Comparison of ENCODE assay signal across 9 cellular contexts in the genomic region with DNA sequence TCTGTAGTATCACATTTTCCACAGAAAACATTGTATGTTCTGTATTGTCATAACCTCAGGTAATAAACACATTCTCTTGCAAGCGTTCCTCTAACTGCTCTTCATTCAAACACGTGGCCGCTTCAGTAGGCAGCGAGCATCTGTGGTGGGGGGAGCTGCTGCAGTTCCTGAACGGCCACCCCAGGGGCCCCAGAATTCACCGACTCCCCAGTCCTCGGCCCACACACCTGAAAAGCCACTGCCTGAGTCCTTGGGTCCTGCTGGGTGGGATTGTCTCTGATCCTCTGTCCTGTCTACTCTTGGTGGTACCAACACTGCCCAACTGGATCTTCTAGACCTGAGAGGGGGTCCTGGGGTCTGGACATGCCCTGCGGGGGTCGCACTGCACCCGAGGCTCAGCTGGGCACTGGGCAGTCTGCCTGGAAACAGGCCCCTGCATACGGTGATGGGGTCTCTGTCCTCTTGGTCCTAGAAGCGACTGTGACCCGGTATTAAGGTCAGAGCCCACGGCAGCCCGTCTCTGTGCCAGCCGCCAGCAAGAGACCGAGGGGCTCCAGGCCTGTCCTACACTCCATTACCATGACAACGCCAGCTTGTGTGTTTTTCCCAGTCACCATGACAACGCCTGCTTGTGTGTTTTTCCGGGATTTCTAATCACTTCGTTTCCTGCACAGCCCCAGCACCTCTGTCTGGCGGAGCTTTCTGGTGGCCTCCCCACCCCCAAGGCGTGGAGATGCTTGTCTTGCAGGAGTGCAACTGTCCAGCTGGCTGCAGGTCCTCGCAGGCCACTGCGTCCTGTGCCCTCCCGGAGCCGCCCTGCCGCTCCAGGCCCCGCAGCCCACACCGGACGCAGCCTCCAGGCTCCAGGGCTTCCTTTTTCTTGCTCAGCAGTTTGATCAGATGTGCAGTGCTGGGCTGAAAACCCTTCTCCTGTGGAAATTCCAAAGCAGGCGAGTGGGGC. TPM values are rescaled to one million over a fixed set of nuclear protein-coding genes. Genes with fewer than 3 reads are reported as not detected.
DNase-seq lines count a peak whose midpoint lies in the region; ATAC-seq and TF ChIP-seq lines count a peak whose summit lies in the region.
"Had no signal": no experiment of that assay in that cellular context is flagged by ENCODE, and none has a peak within 500 bp of the region (broad histone marks: within the 10 kb centered on the region; RNA-seq: fewer than 3 reads in every experiment).

No MANE protein-coding gene starts in this region.

- H3K4me1 Mint-ChIP-seq in chondrocyte (ENCODE audit: low read depth) = peaks cover 30% of the 10 kb centered on the region

- H3K27ac Mint-ChIP-seq in chondrocyte (ENCODE audit: unreplicated experiment) = peak overlapping the region; percentile 88

- H3K27ac ChIP-seq in SK-N-MC (peak overlapping the region; percentile 2; the same call in 1 of the 2 replicates), right lobe of liver (peak overlapping the region in 1 of 3 donors; percentile 9), stomach (peak overlapping the region in 3 of 5 donors; percentile 14 to 54 (median 46))

- TF ChIP-seq CTCF in chondrocyte (IDR thresholded peaks at IDR 0.05) (no peak), right lobe of liver (IDR thresholded peaks at IDR 0.05) (no peak), stomach (IDR thresholded peaks at IDR 0.05) (no peak)

- no peaks in the 10 kb centered on the region for H3K9me3 ChIP-seq in SK-N-MC (ENCODE audit: low read depth, low read length)
- no peaks in the 10 kb centered on the region for H3K9me3 ChIP-seq in right lobe of liver
- H3K9me3 ChIP-seq in stomach = no peaks in the 10 kb centered on the region

- H3K27me3 Mint-ChIP-seq in chondrocyte (ENCODE audit: low read depth) = no peaks in the 10 kb centered on the region

- intact Hi-C loops in right lobe of liver (cut with DNase I) (no loop called here), stomach (cut with DNase I; ENCODE audit: low total_unique reads) (no loop called here)

- H3K27me3 ChIP-seq in right lobe of liver (no peaks in the 10 kb centered on the region), stomach (no peaks in the 10 kb centered on the region)

- H3K4me1 ChIP-seq in right lobe of liver (no peaks in the 10 kb centered on the region), stomach (peaks cover 0 to 26% (median 18%) of the 10 kb centered on the region in 4 donors)

- no peak overlapping the region for H3K9ac ChIP-seq in SK-N-MC (ENCODE audit: insufficient read length)

- H3K4me3 Mint-ChIP-seq in chondrocyte (ENCODE audit: unreplicated experiment) = no peak overlapping the region

- peaks cover 22% of the 10 kb centered on the region for H3K36me3 Mint-ChIP-seq in chondrocyte (ENCODE audit: low read depth)

- H3K36me3 ChIP-seq in SK-N-MC (ENCODE audit: insufficient read depth, low read length) (peaks cover 61% of the 10 kb centered on the region), right lobe of liver (peaks cover 0 to 52% (median 11%) of the 10 kb centered on the region in 4 donors), stomach (peaks cover 61 to 100% (median 100%) of the 10 kb centered on the region in 4 donors)

- WGBS in right lobe of liver (ENCODE audit: insufficient coverage, low coverage, low lambda C conversion rate, missing lambda C conversion rate) = 68% methylated on average over 20 of the region's 32 CpGs
- WGBS in stomach, 5 donors = 73 to 81% (median 79%) methylated on average over 26 to 32 of the region's 32 CpGs

- no peak for TF ChIP-seq EP300 in stomach (IDR thresholded peaks at IDR 0.05)

- H3K4me3 ChIP-seq in SK-N-MC (no peak overlapping the region), right lobe of liver (no peak overlapping the region), stomach (no peak overlapping the region)

- ATAC-seq in right lobe of liver = peak; percentile 77 to 81 (median 78)
- ATAC-seq in GM18502 (IDR thresholded peaks at IDR 0.05; ENCODE audit: poor library complexity, unreplicated experiment) = no peak

- TF ChIP-seq POLR2A in right lobe of liver (IDR thresholded peaks at IDR 0.05) (no peak), stomach (IDR thresholded peaks at IDR 0.05) (no peak)

- DNase-seq in SK-N-MC (ENCODE audit: low read depth, low spot score) = no peak
- no peak for DNase-seq in chondrocyte (ENCODE audit: low spot score)
- DNase-seq in right lobe of liver = peak in 2 of 3 donors; percentile 72 to 77
- no peak for DNase-seq in stomach
- DNase-seq in activated CD4-positive, CD25-positive, alpha-beta regulatory T cell treated with anti-CD3 and anti-CD28 coated beads, Interleukin-2, amount 50 U/mL, for 72 hours = no peak
- no peak for DNase-seq in D341Med (ENCODE audit: low spot score)
- DNase-seq: DMS153, NCI-H1694 treated with DMSO at 0.1 percent for 48 hours had no signal

- H3K9me3 Mint-ChIP-seq in chondrocyte (ENCODE audit: low read depth) = no peaks in the 10 kb centered on the region

RNA-seq across cellular contexts. Expression of gene CTBP1, which starts 16.0 kb away (rescaled TPM):
- 147 to 175 TPM (median 151 TPM) in 3 replicates for total RNA-seq in chondrocyte
- 10 to 100 TPM; 74.8 to 85.5 (median 79.4) TPM for total RNA-seq in right lobe of liver
- total RNA-seq in stomach = 100 to 1,000 TPM in 3 of 5 donors, 10 to 100 TPM in 2; 85.0 to 415 (median 227) TPM
- 10 to 100 TPM; 72.7 to 90.4 (median 83.5) TPM for polyA plus RNA-seq in stomach

RNA-seq across cellular contexts. Expression of gene MAEA, which starts 56.8 kb away (rescaled TPM):
- total RNA-seq in chondrocyte (54.4 to 62.6 TPM (median 56.3 TPM) in 3 replicates), right lobe of liver (10 to 100 TPM; 24.3 to 42.0 (median 27.9) TPM), stomach (100 to 1,000 TPM in 3 of 5 donors, 10 to 100 TPM in 2; 34.0 to 295 (median 103) TPM)
- polyA plus RNA-seq in stomach = 10 to 100 TPM; 42.3 to 48.4 (median 42.8) TPM

Comparison
In these comparisons a context has a peak if more than half of its experiments do, and no peak if none do; other contexts are left out.
1. DNase-seq: peak in right lobe of liver (2 of 3); none in SK-N-MC (single experiment), chondrocyte (single experiment), stomach (single experiment), activated CD4-positive, CD25-positive, alpha-beta regulatory T cell treated with anti-CD3 and anti-CD28 coated beads, Interleukin-2, amount 50 U/mL, for 72 hours (single experiment) and D341Med (single experiment).